In genomic region chr3:124759666-124760401, GRCh38 we compare ENCODE assay signal across 27 cellular contexts. TPM values are rescaled to one million over a fixed set of nuclear protein-coding genes. Genes with fewer than 3 reads are reported as not detected.
DNase-seq lines count a peak whose midpoint lies in the region; ATAC-seq and TF ChIP-seq lines count a peak whose summit lies in the region.
"Had no signal": no experiment of that assay in that cellular context is flagged by ENCODE, and none has a peak within 500 bp of the region (broad histone marks: within the 10 kb centered on the region; RNA-seq: fewer than 3 reads in every experiment).

No MANE protein-coding gene starts in this region.

- H2BK5ac ChIP-seq in IMR-90 (ENCODE audit: low read depth, low read length, poor library complexity, severe bottlenecking) = no peak overlapping the region

- H3K4me1 ChIP-seq in IMR-90 (ENCODE audit: control insufficient read depth, insufficient read depth, low read length) (peaks cover 7% of the 10 kb centered on the region), endodermal cell (ENCODE audit: control insufficient read depth, insufficient read depth, low read length) (peaks cover 14% of the 10 kb centered on the region), osteoblast (ENCODE audit: insufficient read depth, low read length) (peaks cover 17% of the 10 kb centered on the region)
- H3K4me1 ChIP-seq: BE2C had no signal

- peak overlapping the region; percentile 32; the same call in 1 of the 2 replicates for H4K91ac ChIP-seq in IMR-90 (ENCODE audit: insufficient read depth, low read depth, low read length)

- no peaks in the 10 kb centered on the region for H3K9me3 Mint-ChIP-seq in endodermal cell
- no peaks in the 10 kb centered on the region for H3K9me3 Mint-ChIP-seq in CD14-positive monocyte
- H3K9me3 Mint-ChIP-seq: activated naive CD4-positive, alpha-beta T cell treated with anti-CD3 and anti-CD28 coated beads, Interleukin-2, amount 50 U/mL, for 24 hours; GM23338; HFFc6; immature natural killer cell had no signal

- H3K27ac Mint-ChIP-seq in endodermal cell (peak overlapping the region; percentile 80), CD14-positive monocyte (no peak overlapping the region)
- H3K27ac Mint-ChIP-seq: GM23338 had no signal

- no peak for TF ChIP-seq RAD21 in IMR-90 (IDR thresholded peaks at IDR 0.05; ENCODE audit: low read length)

- ATAC-seq in IMR-90 (ENCODE audit: low read depth) (0 out of 2 replicates have a peak, but pooled peaks have one; percentile 5), GM18517 (IDR thresholded peaks at IDR 0.05; ENCODE audit: unreplicated experiment) (no peak), GM19463 (IDR thresholded peaks at IDR 0.05; ENCODE audit: unreplicated experiment) (no peak), HG02763 (IDR thresholded peaks at IDR 0.05; ENCODE audit: unreplicated experiment) (no peak)

- H2BK120ac ChIP-seq in IMR-90 (ENCODE audit: low read depth, low read length) = peak overlapping the region; percentile 23; the same call in 1 of the 2 replicates

- H3K23ac ChIP-seq in IMR-90 (ENCODE audit: low read depth, low read length) = no peak overlapping the region

- H3K36me3 Mint-ChIP-seq in endodermal cell (ENCODE audit: low read depth) (peaks cover 28% of the 10 kb centered on the region), CD14-positive monocyte (no peaks in the 10 kb centered on the region)
- H3K36me3 Mint-ChIP-seq: activated naive CD4-positive, alpha-beta T cell treated with anti-CD3 and anti-CD28 coated beads, Interleukin-2, amount 50 U/mL, for 24 hours; immature natural killer cell had no signal

- no peak overlapping the region for H4K5ac ChIP-seq in IMR-90 (ENCODE audit: low read depth, low read length)

- H3K4ac ChIP-seq in IMR-90 (ENCODE audit: low read depth, low read length) = peak overlapping the region; percentile 60; the same call in 1 of the 2 replicates

- H3K27me3 ChIP-seq in IMR-90 (ENCODE audit: control insufficient read depth, insufficient read depth, low read length) = no peaks in the 10 kb centered on the region
- no peaks in the 10 kb centered on the region for H3K27me3 ChIP-seq in endodermal cell (ENCODE audit: control insufficient read depth, insufficient read depth, low read length, poor library complexity, severe bottlenecking)
- no peaks in the 10 kb centered on the region for H3K27me3 ChIP-seq in osteoblast (ENCODE audit: insufficient read depth, low read length)
- H3K27me3 ChIP-seq: BE2C, transverse colon had no signal

- in situ Hi-C loops in IMR-90 (cut with MboI; ENCODE audit: low sequenced_read_pairs) = loop anchor here (5.0 to 10.0 kb wide), 2 partner anchors 142 to 675 kb away; no protein-coding TSS in a partner anchor

- H3K79me1 ChIP-seq in IMR-90 (ENCODE audit: low read depth in 1 of 2, low read length in 2 of 2) = no peaks in the 10 kb centered on the region

- H3K18ac ChIP-seq in IMR-90 (ENCODE audit: low read depth, low read length) = 0 out of 2 replicates have a peak overlapping the region, but pooled peaks have one; percentile 10

- H2AK5ac ChIP-seq in IMR-90 (ENCODE audit: low read depth, low read length) = no peak overlapping the region; the same call in 1 of the 2 replicates

- no peak overlapping the region for H3K56ac ChIP-seq in IMR-90 (ENCODE audit: extremely low read depth, insufficient read depth, low read length)

- POLR2A ChIA-PET in IMR-90 (lab: Charles Lee; ENCODE audit: unreplicated experiment) = no interaction called here

- H3K4me1 Mint-ChIP-seq in endodermal cell = peaks cover 58% of the 10 kb centered on the region
- peaks cover 5% of the 10 kb centered on the region for H3K4me1 Mint-ChIP-seq in CD14-positive monocyte

- BruUV-seq in IMR-90 (replicated peaks; lab: Mats Ljungman, UMichigan) = no TSS peak

- H3K27ac ChIP-seq in C4-2B = peak overlapping the region; percentile 12; the same call in 1 of the 2 replicates
- H3K27ac ChIP-seq in IMR-90 (ENCODE audit: insufficient read depth, low read length) = no peak overlapping the region
- no peak overlapping the region for H3K27ac ChIP-seq in endodermal cell (ENCODE audit: low read depth, low read length)
- peak overlapping the region; percentile 34 for H3K27ac ChIP-seq in osteoblast (ENCODE audit: low read depth, low read length)
- H3K27ac ChIP-seq: RWPE1, transverse colon had no signal

- H3K4me2 ChIP-seq in IMR-90 (ENCODE audit: low read depth, low read length) = no peak overlapping the region
- no peak overlapping the region for H3K4me2 ChIP-seq in osteoblast (ENCODE audit: insufficient read depth, low read length)
- H3K4me2 ChIP-seq: GM23338 had no signal

- TF ChIP-seq POLR2A in IMR-90 (IDR thresholded peaks at IDR 0.05; ENCODE audit: low read depth, low read length) = no peak

- peak overlapping the region; percentile 62; the same call in 1 of the 2 replicates for H2BK20ac ChIP-seq in IMR-90 (ENCODE audit: low read depth, low read length)

- no peak for TF ChIP-seq CTCF in C4-2B (conservative IDR thresholded peaks at IDR 0.05)
- no peak for TF ChIP-seq CTCF in IMR-90 (conservative IDR thresholded peaks at IDR 0.05; ENCODE audit: low read depth, low read length)
- TF ChIP-seq CTCF in endodermal cell (conservative IDR thresholded peaks at IDR 0.05) = no peak
- no peak for TF ChIP-seq CTCF in osteoblast (IDR thresholded peaks at IDR 0.05; ENCODE audit: extremely low read depth, low read depth, low read length)
- TF ChIP-seq CTCF in CD14-positive monocyte (IDR thresholded peaks at IDR 0.05) = no peak

- no peak overlapping the region for H3K4me3 ChIP-seq in IMR-90 (ENCODE audit: insufficient read depth, low read depth, low read length)
- no peak overlapping the region for H3K4me3 ChIP-seq in endodermal cell (ENCODE audit: low read length)
- no peak overlapping the region for H3K4me3 ChIP-seq in osteoblast (ENCODE audit: insufficient read depth, low read length)
- H3K4me3 ChIP-seq: GM23338, transverse colon had no signal

- peaks cover 20% of the 10 kb centered on the region for H3K36me3 ChIP-seq in IMR-90 (ENCODE audit: control insufficient read depth, insufficient read depth, low read length)
- peaks cover 32% of the 10 kb centered on the region for H3K36me3 ChIP-seq in endodermal cell (ENCODE audit: control insufficient read depth, insufficient read depth, low read length)
- H3K36me3 ChIP-seq in osteoblast (ENCODE audit: insufficient read depth, low read length) = peaks cover 27% of the 10 kb centered on the region
- H3K36me3 ChIP-seq: BE2C had no signal

- 77% methylated on average over 6 of the region's 14 CpGs; no CpG with 5 or more reads in 1 of the 2 experiments for WGBS in IMR-90 (ENCODE audit: extremely low coverage in 2 of 2, insufficient read length in 1 of 2), 2 experiments
- WGBS in endodermal cell (ENCODE audit: insufficient coverage in 1 of 2, insufficient read length in 1 of 2), 2 experiments = 90 to 98% methylated on average over 7 to 14 of the region's 14 CpGs

- no peak overlapping the region for H4K8ac ChIP-seq in IMR-90 (ENCODE audit: low read depth in 2 of 2, low read length in 2 of 2)

- no peaks in the 10 kb centered on the region for H3K79me2 ChIP-seq in osteoblast (ENCODE audit: insufficient read depth, low read length)

- H3K27me3 Mint-ChIP-seq in endodermal cell (ENCODE audit: insufficient read depth) (no peaks in the 10 kb centered on the region), CD14-positive monocyte (ENCODE audit: low read depth in 3 of 3) (peaks cover 1 to 4% (median 2%) of the 10 kb centered on the region in 3 donors)

- H2AFZ ChIP-seq in IMR-90 (replicated peaks; ENCODE audit: low read length, poor library complexity) = peak overlapping the region; percentile 51
- no peak overlapping the region for H2AFZ ChIP-seq in osteoblast (ENCODE audit: low read length)
- H2AFZ ChIP-seq: GM23338 had no signal

- H3K9me3 ChIP-seq in IMR-90 (ENCODE audit: control insufficient read depth, insufficient read depth, low read length) (no peaks in the 10 kb centered on the region), endodermal cell (ENCODE audit: control insufficient read depth, low read length) (no peaks in the 10 kb centered on the region), osteoblast (ENCODE audit: low read depth, low read length) (no peaks in the 10 kb centered on the region)
- H3K9me3 ChIP-seq: BE2C, transverse colon had no signal

- 0 out of 2 replicates have a peak, but pooled peaks cover 2% of the 10 kb centered on the region for H3K9me1 ChIP-seq in IMR-90 (ENCODE audit: insufficient read depth, low read length)

- dilution Hi-C loops in IMR-90 (cut with HindIII; ENCODE audit: low sequenced_read_pairs, unreplicated experiment) = loop anchor here (25.0 kb wide), 1 partner anchor 127 kb away; the partner anchor contains the start of gene ITGB5

- H2BK15ac ChIP-seq in IMR-90 (ENCODE audit: low read depth, low read length) = no peak overlapping the region

- no peak overlapping the region for H3K4me3 Mint-ChIP-seq in endodermal cell
- H3K4me3 Mint-ChIP-seq in CD14-positive monocyte = no peak overlapping the region
- H3K4me3 Mint-ChIP-seq: activated naive CD4-positive, alpha-beta T cell treated with anti-CD3 and anti-CD28 coated beads, Interleukin-2, amount 50 U/mL, for 24 hours; GM23338; immature natural killer cell had no signal

- DNase-seq in IMR-90 = peak; percentile 22
- peak; percentile 60 for DNase-seq in endodermal cell
- DNase-seq in osteoblast (ENCODE audit: insufficient read length, low spot score, missing footprints) = no peak
- no peak for DNase-seq in CD14-positive monocyte (ENCODE audit: low spot score)
- DNase-seq: ACHN; activated CD4-positive, alpha-beta T cell treated with anti-CD3 and anti-CD28 coated beads, Interleukin-2, amount 50 U/mL, for 48 hours; activated CD4-positive, CD25-positive, alpha-beta regulatory T cell treated with anti-CD3 and anti-CD28 coated beads, Interleukin-2, amount 50 U/mL, for 72 hours; BE2C; COR-L47; GF-D8; immature natural killer cell; KBM-7; left colon; mammary epithelial cell; NCI-H1105; NCI-H187 treated with DMSO at 0.1 percent for 48 hours; NCI-H510A; stimulated activated CD4-positive, alpha-beta T cell treated with anti-CD3 and anti-CD28 coated beads, Interleukin-4, amount 100 ng/mL, for 1 hour; transverse colon had no signal

- H4K20me1 ChIP-seq in IMR-90 (ENCODE audit: insufficient read depth, low read length) = 0 out of 2 replicates have a peak, but pooled peaks cover 4% of the 10 kb centered on the region
- H4K20me1 ChIP-seq in osteoblast (ENCODE audit: insufficient read depth, low read length) = no peaks in the 10 kb centered on the region

- H2AK9ac ChIP-seq in IMR-90 (replicated peaks; ENCODE audit: low read depth, low read length, poor library complexity) = peak overlapping the region; percentile 67

- H3K14ac ChIP-seq in IMR-90 (replicated peaks; ENCODE audit: low read depth, low read length) = no peak overlapping the region

- H3K9ac ChIP-seq in IMR-90 (ENCODE audit: low read depth, low read length) = no peak overlapping the region
- H3K9ac ChIP-seq in endodermal cell (ENCODE audit: extremely low read depth, low read length, poor library complexity, severe bottlenecking) = no peak overlapping the region

- intact Hi-C loops in IMR-90 (cut with micrococcal nuclease) = loop anchor here (2.0 to 5.0 kb wide), 5 partner anchors 127 to 827 kb away; partner anchors contain the start of gene ITGB5
- intact Hi-C loops in CD14-positive monocyte (cut with micrococcal nuclease) = loop anchor here in 1 of 2 donors (2.0 kb wide), 1 partner anchor 141 kb away; no protein-coding TSS in a partner anchor

- CTCF ChIA-PET in IMR-90 (lab: Yijun Ruan, JAX) = interaction anchor here (1.2 to 1.8 kb wide), 5 partner anchors 23 to 144 kb away, joined by 5 to 27 read pairs (median 6); no protein-coding TSS in a partner anchor

RNA-seq across cellular contexts. Expression of gene UMPS, which starts 29.6 kb away (rescaled TPM):
- total RNA-seq in IMR-90 (2012; rRNA removed) = 26.7 and 40.5 TPM in 2 replicates
- polyA plus RNA-seq in IMR-90 (2012; rRNA removed) = 18.7 and 21.5 TPM in 2 replicates
- 6.1 and 18.4 TPM in 2 replicates for polyA plus RNA-seq in IMR-90 (2012; cell fraction: cytosol; rRNA removed)
- polyA plus RNA-seq in IMR-90 (2012; cell fraction: nucleus; rRNA removed; ENCODE audit: low replicate concordance) = 4.2 and 14.1 TPM in 2 replicates
- 10 to 100 TPM; 53.9 to 60.8 TPM for total RNA-seq in endodermal cell
- polyA plus RNA-seq in endodermal cell (2013, experiment 1 of 2) = 30.3 TPM
- 25.0 TPM for polyA plus RNA-seq in endodermal cell (2013, experiment 2 of 2)
- 19.5 and 21.8 TPM in 2 replicates for total RNA-seq in osteoblast
- 10 to 100 TPM in 1 of 2 donors, 1 to 10 TPM in 1; 9.1 to 13.5 TPM for polyA plus RNA-seq in CD14-positive monocyte

Comparison
In these comparisons a context has a peak if more than half of its experiments do, and no peak if none do; other contexts are left out.
1. H3K27ac ChIP-seq: peak in C4-2B (single experiment) and osteoblast (single experiment); none in IMR-90 (single experiment) and endodermal cell (single experiment).
2. DNase-seq: peak in IMR-90 (single experiment) and endodermal cell (single experiment); none in osteoblast (single experiment) and CD14-positive monocyte (single experiment).